20 cellular contexts compared by ENCODE assay signal in genomic region chr5:83058718-83059117, GRCh38.
"Had no signal": no experiment of that assay in that cellular context is flagged by ENCODE, and none has a peak within 500 bp of the region (broad histone marks: within the 10 kb centered on the region; RNA-seq: fewer than 3 reads in every experiment).

No MANE protein-coding gene starts in this region.

- H3K27ac ChIP-seq: foreskin keratinocyte, tibial artery, VCaP had no signal

- H3K4me3 Mint-ChIP-seq: activated naive CD8-positive, alpha-beta T cell; activated T-helper 1 cell treated with anti-CD3 and anti-CD28 coated beads, Interleukin-12 subunit alpha, Interleukin-12 subunit beta, Interleukin-2, Interleukin-4 antibody, amounts not matched to agents 30 ng/mL and 10 ng/mL and 1 ng/mL, durations not matched to agents 14 hours and 24 hours and 36 hours; neural crest cell had no signal

- ATAC-seq: foreskin keratinocyte; left colon; stimulated activated naive CD8-positive, alpha-beta T cell treated with anti-CD3 and anti-CD28 coated beads, Interleukin-15, Interleukin-2, amounts not matched to agents 100 U/mL and 50 U/mL, for 24 hours had no signal

- H3K27me3 ChIP-seq: foreskin keratinocyte, tibial artery had no signal

- H3K27ac Mint-ChIP-seq: activated T-helper 1 cell treated with anti-CD3 and anti-CD28 coated beads, Interleukin-12 subunit alpha, Interleukin-12 subunit beta, Interleukin-2, Interleukin-4 antibody, amounts not matched to agents 30 ng/mL and 10 ng/mL and 1 ng/mL, durations not matched to agents 14 hours and 24 hours and 36 hours; progenitor cell of endocrine pancreas had no signal

- H3K9me3 ChIP-seq: tibial artery had no signal

- H3K4me1 Mint-ChIP-seq: neural crest cell had no signal

- H3K9me3 Mint-ChIP-seq: activated T-helper 1 cell treated with anti-CD3 and anti-CD28 coated beads, Interleukin-12 subunit alpha, Interleukin-12 subunit beta, Interleukin-2, Interleukin-4 antibody, amounts not matched to agents 30 ng/mL and 10 ng/mL and 1 ng/mL, durations not matched to agents 14 hours and 24 hours and 36 hours; neural crest cell had no signal

- DNase-seq: activated CD4-positive, alpha-beta T cell treated with anti-CD3 and anti-CD28 coated beads for 1 hour; activated CD4-positive, alpha-beta T cell treated with anti-CD3 and anti-CD28 coated beads, Interleukin-2, amount 50 U/mL, for 48 hours; activated gamma-delta T cell treated with Interleukin-2 at 50 U/mL for 16 hours; dermis blood vessel endothelial cell; effector memory CD4-positive, alpha-beta T cell; foreskin keratinocyte; hippocampal formation; islet precursor cell; left colon; midbrain; stimulated activated CD4-positive, alpha-beta T cell treated with anti-CD3 and anti-CD28 coated beads, Interleukin-2, amount 100 ng/mL, for 24 hours; stimulated activated naive CD8-positive, alpha-beta T cell treated with anti-CD3 and anti-CD28 coated beads, Interleukin-15, Interleukin-2, amounts not matched to agents 100 U/mL and 50 U/mL, for 24 hours; substantia nigra; tibial artery had no signal

- H3K27me3 Mint-ChIP-seq: activated naive CD8-positive, alpha-beta T cell; progenitor cell of endocrine pancreas had no signal

- H3K4me1 ChIP-seq: foreskin keratinocyte had no signal

- H3K4me3 ChIP-seq: lung, tibial artery had no signal
